17 cellular contexts compared by ENCODE assay signal in the genomic region with DNA sequence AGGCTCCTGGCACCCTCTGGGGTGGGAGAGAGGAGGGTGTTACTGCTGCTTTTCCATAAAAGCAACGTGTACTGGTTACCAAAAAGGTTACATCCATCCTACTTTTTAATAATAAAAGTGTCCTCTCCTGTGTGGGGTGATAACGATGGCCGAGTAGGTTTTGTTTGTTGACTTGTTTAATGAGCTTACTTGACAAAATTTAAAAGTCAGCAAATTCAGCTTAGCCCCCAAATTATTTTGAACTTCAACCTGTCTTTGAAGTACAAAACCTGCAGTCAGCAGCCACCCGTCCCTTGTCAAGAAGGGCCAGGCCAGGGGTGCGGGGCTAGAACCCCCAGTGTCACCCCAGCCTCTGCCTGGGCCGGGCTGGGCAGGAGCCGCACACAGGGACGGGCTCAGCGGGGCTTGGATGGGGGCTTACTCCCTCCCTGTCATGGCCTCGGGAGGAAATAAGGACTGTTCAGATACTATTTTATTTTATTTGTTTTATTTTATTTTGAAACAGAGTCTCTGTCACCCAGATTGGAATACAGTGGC.
"Had no signal": no experiment of that assay in that cellular context is flagged by ENCODE, and none has a peak within 500 bp of the region (broad histone marks: within the 10 kb centered on the region; RNA-seq: fewer than 3 reads in every experiment).

No MANE protein-coding gene starts in this region.

- H3K4me2 ChIP-seq: neural progenitor cell, smooth muscle cell had no signal

- H3K79me2 ChIP-seq: parathyroid adenoma had no signal

- ATAC-seq: foreskin keratinocyte; stimulated activated memory B cell treated with anti-CD40 and anti-IgM and Interleukin-4, amounts not matched to agents 10 μg/mL and 1 μg/mL and 100 μg/mL, for 72 hours; T-cell had no signal

- H2AFZ ChIP-seq: neural progenitor cell, parathyroid adenoma had no signal

- H3K4me3 Mint-ChIP-seq: mesothelial cell of epicardium; neural progenitor cell; stimulated activated memory B cell treated with anti-CD40 and anti-IgM and Interleukin-4, amounts not matched to agents 10 μg/mL and 1 μg/mL and 100 μg/mL, for 72 hours had no signal

- DNase-seq: activated CD4-positive, alpha-beta T cell treated with anti-CD3 and anti-CD28 coated beads for 4 hours; activated gamma-delta T cell treated with Interleukin-2 at 50 U/mL for 16 hours; activated T-cell treated with anti-CD3 and anti-CD28 coated beads, Interleukin-2, amount 50 U/mL, for 1 hour; colonic mucosa; foreskin keratinocyte; retina; T-cell; tibial artery; uterus had no signal

- H3K36me3 ChIP-seq: neural progenitor cell, uterus had no signal

- H3K9me3 Mint-ChIP-seq: mesothelial cell of epicardium; neural progenitor cell; stimulated activated memory B cell treated with anti-CD40 and anti-IgM and Interleukin-4, amounts not matched to agents 10 μg/mL and 1 μg/mL and 100 μg/mL, for 72 hours; T-cell had no signal

- H3K27me3 ChIP-seq: colonic mucosa, foreskin keratinocyte, neural progenitor cell, tibial artery, uterus had no signal

- H3K27ac ChIP-seq: colonic mucosa, foreskin keratinocyte, neural progenitor cell, parathyroid adenoma, tibial artery, uterus had no signal

- H3K9me3 ChIP-seq: colonic mucosa, tibial artery, uterus had no signal

- FAIRE-seq: astrocyte, endothelial cell of umbilical vein, islet of Langerhans had no signal

- H3K27ac Mint-ChIP-seq: mesothelial cell of epicardium, neural progenitor cell had no signal

- H3K4me1 ChIP-seq: colonic mucosa, neural progenitor cell, parathyroid adenoma had no signal

- H3K4me3 ChIP-seq: colonic mucosa, neural progenitor cell, smooth muscle cell, tibial artery, uterus had no signal

- H3K27me3 Mint-ChIP-seq: stimulated activated memory B cell treated with anti-CD40 and anti-IgM and Interleukin-4, amounts not matched to agents 10 μg/mL and 1 μg/mL and 100 μg/mL, for 72 hours; T-cell had no signal

- H3K9ac ChIP-seq: neural progenitor cell, parathyroid adenoma had no signal
